ENCODE assay signal across 12 cellular contexts in genomic region chr6:87210979-87211378, GRCh38. TPM values are rescaled to one million over a fixed set of nuclear protein-coding genes. Genes with fewer than 3 reads are reported as not detected.
A peak's percentile ranks its signal among the peaks of the same experiment; 100 is the strongest.
DNase-seq lines count a peak whose midpoint lies in the region; ATAC-seq, FAIRE-seq and TF ChIP-seq lines count a peak whose summit lies in the region.
"Had no signal": no experiment of that assay in that cellular context is flagged by ENCODE, and none has a peak within 500 bp of the region (broad histone marks: within the 10 kb centered on the region; RNA-seq: fewer than 3 reads in every experiment).

No MANE protein-coding gene starts in this region.

- no peaks in the 10 kb centered on the region for H3K9me2 ChIP-seq in SK-N-SH

- WGBS in SK-N-SH (ENCODE audit: low lambda C conversion rate): 87% methylated on average over 1 of the region's 1 CpG

- H3K36me3 Mint-ChIP-seq in activated naive CD8-positive, alpha-beta T cell treated with anti-CD3 and anti-CD28 coated beads, Interleukin-2, amount 50 U/mL, for 24 hours (ENCODE audit: low read depth): peaks cover 22% of the 10 kb centered on the region
- H3K36me3 Mint-ChIP-seq: natural killer cell had no signal

- TF ChIP-seq EP300 in SK-N-SH (IDR thresholded peaks at IDR 0.05; ENCODE audit: borderline replicate concordance in 1 of 2, low read depth in 1 of 2, low read length in 1 of 2): no peak

- H4K20me1 ChIP-seq in SK-N-SH (ENCODE audit: insufficient read depth): peaks cover 85% of the 10 kb centered on the region

- H3K36me3 ChIP-seq in SK-N-SH (replicated peaks in 1 of 2; ENCODE audit: control insufficient read depth in 1 of 2, insufficient read depth in 2 of 2, low read length in 1 of 2): peaks cover 8 to 34% of the 10 kb centered on the region in 2 experiments
- H3K36me3 ChIP-seq: gastroesophageal sphincter had no signal

- peak; percentile 100 for ATAC-seq in GM18508 (IDR thresholded peaks at IDR 0.05; ENCODE audit: insufficient read depth, unreplicated experiment)
- ATAC-seq in GM21360 (IDR thresholded peaks at IDR 0.05; ENCODE audit: unreplicated experiment): peak; percentile 89
- ATAC-seq in HG03135 (IDR thresholded peaks at IDR 0.05; ENCODE audit: unreplicated experiment): peak; percentile 96
- ATAC-seq in activated naive CD8-positive, alpha-beta T cell treated with anti-CD3 and anti-CD28 coated beads, Interleukin-2, amount 50 U/mL, for 24 hours: peak; percentile 99
- ATAC-seq: gastroesophageal sphincter, natural killer cell had no signal

- H3F3A ChIP-seq in SK-N-SH (replicated peaks; ENCODE audit: insufficient read depth): peaks cover 4% of the 10 kb centered on the region

- FAIRE-seq in HTR-8/SVneo (lab: Jason Lieb, UNC): no peak

- H3K79me2 ChIP-seq in SK-N-SH (ENCODE audit: insufficient read depth): peaks cover 88% of the 10 kb centered on the region

- H3K27me3 Mint-ChIP-seq in activated naive CD8-positive, alpha-beta T cell treated with anti-CD3 and anti-CD28 coated beads, Interleukin-2, amount 50 U/mL, for 24 hours: no peaks in the 10 kb centered on the region

- no peak overlapping the region for H3K27ac ChIP-seq in SK-N-SH (ENCODE audit: low read depth in 2 of 2, low read length in 1 of 2)
- H3K27ac ChIP-seq: gastroesophageal sphincter had no signal

- H3K9ac ChIP-seq in SK-N-SH: no peak overlapping the region

- H3K4me1 Mint-ChIP-seq in activated naive CD8-positive, alpha-beta T cell treated with anti-CD3 and anti-CD28 coated beads, Interleukin-2, amount 50 U/mL, for 24 hours: peaks cover 62% of the 10 kb centered on the region

- H3K9me3 ChIP-seq in SK-N-SH: no peaks in the 10 kb centered on the region
- H3K9me3 ChIP-seq: gastroesophageal sphincter had no signal

- no peaks in the 10 kb centered on the region for H3K9me3 Mint-ChIP-seq in activated naive CD8-positive, alpha-beta T cell treated with anti-CD3 and anti-CD28 coated beads, Interleukin-2, amount 50 U/mL, for 24 hours
- H3K9me3 Mint-ChIP-seq: natural killer cell had no signal

- TF ChIP-seq RAD21 in SK-N-SH (IDR thresholded peaks at IDR 0.05; ENCODE audit: low read length): no peak

- H3K4me1 ChIP-seq in SK-N-SH (ENCODE audit: control insufficient read depth in 1 of 2, insufficient read depth in 2 of 2, low read depth in 1 of 2, low read length in 1 of 2): peaks cover 0 to 6% of the 10 kb centered on the region in 2 experiments; a peak in 2 of 4 replicates

- DNase-seq in activated naive CD8-positive, alpha-beta T cell treated with anti-CD3 and anti-CD28 coated beads, Interleukin-2, amount 50 U/mL, for 24 hours: no peak
- DNase-seq in dermis blood vessel endothelial cell (no peak), SK-N-SH (no peak), HTR-8/SVneo (ENCODE audit: insufficient read length, low spot score) (no peak), NCI-H524 (lab: John Stamatoyannopoulos, UW) (no peak)
- DNase-seq: anterior cingulate cortex, EL, natural killer cell had no signal

- CTCF ChIA-PET in SK-N-SH (lab: Yijun Ruan, JAX): no interaction called here

- H3K4me3 Mint-ChIP-seq in activated naive CD8-positive, alpha-beta T cell treated with anti-CD3 and anti-CD28 coated beads, Interleukin-2, amount 50 U/mL, for 24 hours: no peak overlapping the region
- H3K4me3 Mint-ChIP-seq: natural killer cell had no signal

- no peaks in the 10 kb centered on the region for H3K27me3 ChIP-seq in SK-N-SH (ENCODE audit: insufficient read depth)
- H3K27me3 ChIP-seq: gastroesophageal sphincter had no signal

- TF ChIP-seq CTCF in SK-N-SH (IDR thresholded peaks at IDR 0.05): no peak

- peak overlapping the region; percentile 54 for H3K27ac Mint-ChIP-seq in activated naive CD8-positive, alpha-beta T cell treated with anti-CD3 and anti-CD28 coated beads, Interleukin-2, amount 50 U/mL, for 24 hours

- no peak overlapping the region for H3K4me2 ChIP-seq in SK-N-SH

- no peak overlapping the region for H2AFZ ChIP-seq in SK-N-SH (ENCODE audit: low read depth)

- no peak overlapping the region for H3K4me3 ChIP-seq in SK-N-SH (ENCODE audit: low read depth in 2 of 2, low read length in 1 of 2)
- H3K4me3 ChIP-seq: gastroesophageal sphincter had no signal

- POLR2A ChIA-PET in SK-N-SH (lab: Yijun Ruan, JAX): no interaction called here

TF ChIP-seq in SK-N-SH, 30 proteins besides CTCF, POLR2A, EP300 and RAD21:
- TF ChIP-seq EZH2phosphoT487 (IDR thresholded peaks at IDR 0.05; ENCODE audit: borderline replicate concordance, low read depth): no peak
- no peak for TF ChIP-seq REST (IDR thresholded peaks at IDR 0.05; ENCODE audit: low read depth, low read length)
- TF ChIP-seq MAX (IDR thresholded peaks at IDR 0.05; ENCODE audit: low read depth): no peak
- TF ChIP-seq USF2 (IDR thresholded peaks at IDR 0.05; ENCODE audit: borderline replicate concordance, low read depth, low read length): no peak
- no peak for TF ChIP-seq POLR2AphosphoS5 (IDR thresholded peaks at IDR 0.05; ENCODE audit: low read depth, low read length)

RNA-seq across cellular contexts. Expression of gene ZNF292, which starts 55.6 kb away (rescaled TPM):
- 23.8 and 31.7 TPM in 2 replicates for total RNA-seq in dermis blood vessel endothelial cell
- polyA plus RNA-seq in SK-N-SH (2012; rRNA removed): 3.2 and 5.0 TPM in 2 replicates
- 3.0 and 4.2 TPM in 2 replicates for polyA plus RNA-seq in SK-N-SH (2012; cell fraction: cytosol; rRNA removed)
- polyA plus RNA-seq in SK-N-SH (2012; cell fraction: nucleus; rRNA removed): 7.6 and 23.9 TPM in 2 replicates
